38 cellular contexts compared by ENCODE assay signal in genomic region chr7:31113660-31114059, GRCh38.
"Had no signal": no experiment of that assay in that cellular context is flagged by ENCODE, and none has a peak within 500 bp of the region (broad histone marks: within the 10 kb centered on the region; RNA-seq: fewer than 3 reads in every experiment).

No MANE protein-coding gene starts in this region.

- H3K4me1 Mint-ChIP-seq: activated naive CD4-positive, alpha-beta T cell treated with anti-CD3 and anti-CD28 coated beads, Interleukin-2, amount 10 ng/mL, durations not matched to agents 7 days and 5 days; activated naive CD4-positive, alpha-beta T cell treated with anti-CD3 and anti-CD28 coated beads, Interleukin-2, amount 50 U/mL, for 24 hours; activated naive CD8-positive, alpha-beta T cell treated with anti-CD3 and anti-CD28 coated beads for 36 hours; activated naive CD8-positive, alpha-beta T cell treated with anti-CD3 and anti-CD28 coated beads, Interleukin-2, amount 10 ng/mL, durations not matched to agents 7 days and 5 days; activated naive CD8-positive, alpha-beta T cell treated with anti-CD3 and anti-CD28 coated beads, Interleukin-2, amount 50 U/mL, for 24 hours; activated T-helper 17 cell treated with anti-CD3 and anti-CD28 coated beads, Interleukin-2, amount 50 U/mL, for 72 hours; brain; central memory CD8-positive, alpha-beta T cell had no signal

- H3K36me3 Mint-ChIP-seq: activated naive CD4-positive, alpha-beta T cell treated with anti-CD3 and anti-CD28 coated beads, Interleukin-2, amount 10 ng/mL, durations not matched to agents 7 days and 5 days; activated naive CD4-positive, alpha-beta T cell treated with anti-CD3 and anti-CD28 coated beads, Interleukin-2, amount 50 U/mL, for 24 hours; activated naive CD4-positive, alpha-beta T cell treated with anti-CD3 and anti-CD28 coated beads, Interleukin-2, amount 50 U/mL, for 72 hours; activated naive CD8-positive, alpha-beta T cell; activated naive CD8-positive, alpha-beta T cell treated with anti-CD3 and anti-CD28 coated beads for 36 hours; activated naive CD8-positive, alpha-beta T cell treated with anti-CD3 and anti-CD28 coated beads, Interleukin-2, amount 10 ng/mL, durations not matched to agents 7 days and 5 days; brain had no signal

- H3K4me1 ChIP-seq: adrenal gland, ascending aorta, body of pancreas, breast epithelium had no signal

- H3K27ac Mint-ChIP-seq: activated naive CD4-positive, alpha-beta T cell treated with anti-CD3 and anti-CD28 coated beads for 36 hours; activated naive CD4-positive, alpha-beta T cell treated with anti-CD3 and anti-CD28 coated beads, Interleukin-2, amount 10 ng/mL, durations not matched to agents 7 days and 5 days; activated naive CD4-positive, alpha-beta T cell treated with anti-CD3 and anti-CD28 coated beads, Interleukin-2, amount 50 U/mL, for 24 hours; activated naive CD4-positive, alpha-beta T cell treated with anti-CD3 and anti-CD28 coated beads, Interleukin-2, amount 50 U/mL, for 72 hours; activated naive CD8-positive, alpha-beta T cell; activated naive CD8-positive, alpha-beta T cell treated with anti-CD3 and anti-CD28 coated beads for 36 hours; activated naive CD8-positive, alpha-beta T cell treated with anti-CD3 and anti-CD28 coated beads, Interleukin-2, amount 10 ng/mL, durations not matched to agents 7 days and 5 days; activated naive CD8-positive, alpha-beta T cell treated with anti-CD3 and anti-CD28 coated beads, Interleukin-2, amount 50 U/mL, for 24 hours; activated T-cell treated with anti-CD3 and anti-CD28 coated beads, Interleukin-2, amount 50 U/mL, for 24 hours; activated T-cell treated with anti-CD3 and anti-CD28 coated beads, Interleukin-2, amount 50 U/mL, for 72 hours; activated T-helper 1 cell treated with anti-CD3 and anti-CD28 coated beads, Interleukin-12 subunit alpha, Interleukin-12 subunit beta, Interleukin-2, Interleukin-4 antibody, amounts not matched to agents 30 ng/mL and 10 ng/mL and 1 ng/mL, durations not matched to agents 14 hours and 24 hours and 36 hours; activated T-helper 17 cell treated with anti-CD3 and anti-CD28 coated beads, Interleukin-2, amount 50 U/mL, for 72 hours; activated T-helper 2 cell treated with anti-CD3 and anti-CD28 coated beads, Interferon-gamma antibody, Interleukin-2, Interleukin-4, amounts not matched to agents 10 μg/mL and 5 μg/mL and 100 μg/mL, durations not matched to agents 14 hours and 24 hours and 36 hours; brain had no signal

- H3K27me3 ChIP-seq: adrenal gland, ascending aorta, body of pancreas, breast epithelium had no signal

- ATAC-seq: activated naive CD4-positive, alpha-beta T cell treated with anti-CD3 and anti-CD28 coated beads, Interleukin-2, amount 50 U/mL, for 72 hours; activated naive CD8-positive, alpha-beta T cell treated with anti-CD3 and anti-CD28 coated beads, Interleukin-2, amount 50 U/mL, for 24 hours; activated T-cell treated with anti-CD3 and anti-CD28 coated beads, Interleukin-2, amount 50 U/mL, for 4 hours; activated T-cell treated with anti-CD3 and anti-CD28 coated beads, Interleukin-2, amount 50 U/mL, for 72 hours; activated T-helper 17 cell treated with anti-CD3 and anti-CD28 coated beads, Interleukin-2, amount 50 U/mL, for 72 hours; body of pancreas had no signal

- H3K9me3 ChIP-seq: adrenal gland, ascending aorta, body of pancreas, breast epithelium had no signal

- DNase-seq: activated effector memory CD4-positive, alpha-beta T cell treated with anti-CD3 and anti-CD28 coated beads, Interleukin-2, amount 50 U/mL, for 16 hours; activated effector memory CD4-positive, alpha-beta T cell treated with Interleukin-2 at 50 U/mL for 16 hours; activated gamma-delta T cell; activated gamma-delta T cell treated with Interleukin-2 at 50 U/mL for 16 hours; activated naive CD4-positive, alpha-beta T cell; activated naive CD4-positive, alpha-beta T cell treated with anti-CD3 and anti-CD28 coated beads for 36 hours; activated naive CD4-positive, alpha-beta T cell treated with anti-CD3 and anti-CD28 coated beads, Interleukin-2, amount 10 ng/mL, durations not matched to agents 7 days and 5 days; activated naive CD4-positive, alpha-beta T cell treated with anti-CD3 and anti-CD28 coated beads, Interleukin-2, amount 50 U/mL, for 16 hours; activated naive CD4-positive, alpha-beta T cell treated with Interleukin-2 at 50 U/mL for 16 hours; activated naive CD8-positive, alpha-beta T cell treated with anti-CD3 and anti-CD28 coated beads for 36 hours; activated naive CD8-positive, alpha-beta T cell treated with anti-CD3 and anti-CD28 coated beads, Interleukin-2, amount 10 ng/mL, durations not matched to agents 7 days and 5 days; activated naive CD8-positive, alpha-beta T cell treated with anti-CD3 and anti-CD28 coated beads, Interleukin-2, amount 50 U/mL, for 24 hours; activated T-cell treated with anti-CD3 and anti-CD28 coated beads, Interleukin-2, amount 50 U/mL, for 1 hour; activated T-cell treated with anti-CD3 and anti-CD28 coated beads, Interleukin-2, amount 50 U/mL, for 24 hours; activated T-cell treated with anti-CD3 and anti-CD28 coated beads, Interleukin-2, amount 50 U/mL, for 4 hours; activated T-cell treated with anti-CD3 and anti-CD28 coated beads, Interleukin-2, amount 50 U/mL, for 48 hours; activated T-cell treated with anti-CD3 and anti-CD28 coated beads, Interleukin-2, amount 50 U/mL, for 72 hours; amniotic stem cell; amygdala; anterior cingulate cortex; aorta; body of pancreas; brain microvascular endothelial cell; caudate nucleus; central memory CD4-positive, alpha-beta T cell; cerebellar nuclear complex had no signal

- H3K9me3 Mint-ChIP-seq: activated naive CD4-positive, alpha-beta T cell treated with anti-CD3 and anti-CD28 coated beads for 36 hours; activated naive CD4-positive, alpha-beta T cell treated with anti-CD3 and anti-CD28 coated beads, Interleukin-2, amount 10 ng/mL, durations not matched to agents 7 days and 5 days; activated naive CD4-positive, alpha-beta T cell treated with anti-CD3 and anti-CD28 coated beads, Interleukin-2, amount 50 U/mL, for 24 hours; activated naive CD4-positive, alpha-beta T cell treated with anti-CD3 and anti-CD28 coated beads, Interleukin-2, amount 50 U/mL, for 72 hours; activated naive CD8-positive, alpha-beta T cell treated with anti-CD3 and anti-CD28 coated beads for 36 hours; activated naive CD8-positive, alpha-beta T cell treated with anti-CD3 and anti-CD28 coated beads, Interleukin-2, amount 10 ng/mL, durations not matched to agents 7 days and 5 days; activated naive CD8-positive, alpha-beta T cell treated with anti-CD3 and anti-CD28 coated beads, Interleukin-2, amount 50 U/mL, for 24 hours; activated T-cell treated with anti-CD3 and anti-CD28 coated beads, Interleukin-2, amount 50 U/mL, for 24 hours; activated T-cell treated with anti-CD3 and anti-CD28 coated beads, Interleukin-2, amount 50 U/mL, for 4 hours; activated T-cell treated with anti-CD3 and anti-CD28 coated beads, Interleukin-2, amount 50 U/mL, for 72 hours; activated T-helper 1 cell treated with anti-CD3 and anti-CD28 coated beads, Interleukin-12 subunit alpha, Interleukin-12 subunit beta, Interleukin-2, Interleukin-4 antibody, amounts not matched to agents 30 ng/mL and 10 ng/mL and 1 ng/mL, durations not matched to agents 14 hours and 24 hours and 36 hours; activated T-helper 2 cell treated with anti-CD3 and anti-CD28 coated beads, Interferon-gamma antibody, Interleukin-2, Interleukin-4, amounts not matched to agents 10 μg/mL and 5 μg/mL and 100 μg/mL, durations not matched to agents 14 hours and 24 hours and 36 hours; brain; central memory CD8-positive, alpha-beta T cell had no signal

- H3K27ac ChIP-seq: adrenal gland, ascending aorta, body of pancreas, brain microvascular endothelial cell, breast epithelium, cardiac muscle cell had no signal

- H3K36me3 ChIP-seq: adrenal gland, ascending aorta, brain microvascular endothelial cell, breast epithelium, cardiac muscle cell had no signal

- H3K4me3 Mint-ChIP-seq: activated naive CD4-positive, alpha-beta T cell treated with anti-CD3 and anti-CD28 coated beads for 36 hours; activated naive CD4-positive, alpha-beta T cell treated with anti-CD3 and anti-CD28 coated beads, Interleukin-2, amount 10 ng/mL, durations not matched to agents 7 days and 5 days; activated naive CD4-positive, alpha-beta T cell treated with anti-CD3 and anti-CD28 coated beads, Interleukin-2, amount 50 U/mL, for 24 hours; activated naive CD8-positive, alpha-beta T cell; activated naive CD8-positive, alpha-beta T cell treated with anti-CD3 and anti-CD28 coated beads for 36 hours; activated naive CD8-positive, alpha-beta T cell treated with anti-CD3 and anti-CD28 coated beads, Interleukin-2, amount 10 ng/mL, durations not matched to agents 7 days and 5 days; activated naive CD8-positive, alpha-beta T cell treated with anti-CD3 and anti-CD28 coated beads, Interleukin-2, amount 50 U/mL, for 24 hours; activated T-cell treated with anti-CD3 and anti-CD28 coated beads, Interleukin-2, amount 50 U/mL, for 24 hours; activated T-cell treated with anti-CD3 and anti-CD28 coated beads, Interleukin-2, amount 50 U/mL, for 4 hours; activated T-cell treated with anti-CD3 and anti-CD28 coated beads, Interleukin-2, amount 50 U/mL, for 72 hours; activated T-helper 1 cell treated with anti-CD3 and anti-CD28 coated beads, Interleukin-12 subunit alpha, Interleukin-12 subunit beta, Interleukin-2, Interleukin-4 antibody, amounts not matched to agents 30 ng/mL and 10 ng/mL and 1 ng/mL, durations not matched to agents 14 hours and 24 hours and 36 hours; activated T-helper 17 cell treated with anti-CD3 and anti-CD28 coated beads, Interleukin-2, amount 50 U/mL, for 72 hours; brain; central memory CD8-positive, alpha-beta T cell had no signal

- H3K27me3 Mint-ChIP-seq: activated naive CD8-positive, alpha-beta T cell; brain had no signal

- H3K4me3 ChIP-seq: adrenal gland, ascending aorta, body of pancreas, breast epithelium, cardiac muscle cell had no signal
